Comparison of ENCODE assay signal across 2 cellular contexts in the genomic region with DNA sequence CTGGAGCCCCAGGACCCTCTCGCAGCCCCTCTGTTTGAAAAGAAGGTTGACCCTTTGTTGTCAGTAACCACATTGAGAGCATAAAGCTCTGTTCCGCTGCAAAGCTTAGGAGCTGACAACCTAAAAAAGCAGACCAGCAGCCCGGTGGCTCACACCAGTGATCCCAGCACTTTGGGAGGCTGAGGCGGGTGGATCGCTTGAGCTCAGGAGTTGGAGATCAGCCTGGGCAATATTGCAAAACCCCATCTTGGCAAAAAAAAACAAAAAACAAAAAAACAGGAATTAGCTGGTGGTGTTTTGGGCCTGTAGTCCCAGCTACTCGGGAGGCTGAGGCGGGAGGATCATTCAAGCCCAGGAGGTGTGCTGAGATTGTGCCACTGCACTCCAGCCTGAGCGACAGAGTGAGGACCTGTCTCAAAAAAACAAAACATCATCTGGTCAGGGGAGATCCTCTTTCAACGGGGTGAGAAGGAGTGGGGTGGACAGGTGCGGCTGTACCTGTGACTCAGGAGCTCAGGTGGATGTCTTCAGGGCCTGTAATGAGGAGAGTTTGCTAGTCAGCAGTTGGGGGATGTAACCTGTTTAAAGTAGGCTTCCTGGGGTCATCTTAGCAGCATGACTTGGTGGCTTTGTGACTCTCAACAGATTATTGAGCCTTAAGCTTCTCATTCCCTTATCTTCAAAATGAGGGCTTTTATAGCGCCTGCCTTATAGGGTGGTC.
TF ChIP-seq lines count a peak whose summit lies in the region.

No MANE protein-coding gene starts in this region.

TF ChIP-seq in GM12878, 131 proteins besides CTCF, POLR2A, EP300 and RAD21:
- TF ChIP-seq, protein P1, sequence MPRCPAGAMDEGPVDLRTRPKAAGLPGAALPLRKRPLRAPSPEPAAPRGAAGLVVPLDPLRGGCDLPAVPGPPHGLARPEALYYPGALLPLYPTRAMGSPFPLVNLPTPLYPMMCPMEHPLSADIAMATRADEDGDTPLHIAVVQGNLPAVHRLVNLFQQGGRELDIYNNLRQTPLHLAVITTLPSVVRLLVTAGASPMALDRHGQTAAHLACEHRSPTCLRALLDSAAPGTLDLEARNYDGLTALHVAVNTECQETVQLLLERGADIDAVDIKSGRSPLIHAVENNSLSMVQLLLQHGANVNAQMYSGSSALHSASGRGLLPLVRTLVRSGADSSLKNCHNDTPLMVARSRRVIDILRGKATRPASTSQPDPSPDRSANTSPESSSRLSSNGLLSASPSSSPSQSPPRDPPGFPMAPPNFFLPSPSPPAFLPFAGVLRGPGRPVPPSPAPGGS (IDR thresholded peaks at IDR 0.05; ENCODE audit: borderline replicate concordance, insufficient read depth, low read depth, low read length, poor library complexity, severe bottlenecking), result peak; percentile 50
- no peak for TF ChIP-seq POLR2AphosphoS2 (IDR thresholded peaks at IDR 0.05; ENCODE audit: low read depth, low read length)

TF ChIP-seq in HepG2, 621 proteins besides CTCF, POLR2A, EP300 and RAD21:
- TF ChIP-seq ARID2 (CRISPR knock-in tag; IDR thresholded peaks at IDR 0.05; ENCODE audit: borderline replicate concordance) (no peak), MAFG (CRISPR knock-in tag; IDR thresholded peaks at IDR 0.05) (no peak), POLR2G (IDR thresholded peaks at IDR 0.05; ENCODE audit: low read depth, low read length) (0 out of 2 replicates have a peak, but pooled peaks have one; percentile 41), ZNF773 (CRISPR knock-in tag; IDR thresholded peaks at IDR 0.05; ENCODE audit: borderline replicate concordance) (no peak), MAFK (conservative IDR thresholded peaks at IDR 0.05 in 1 of 2, IDR thresholded peaks at IDR 0.05 in 1 of 2; ENCODE audit: low read length in 2 of 2) (no peak), CENPT (CRISPR knock-in tag; IDR thresholded peaks at IDR 0.05; ENCODE audit: low read depth) (no peak), CEBPG (CRISPR knock-in tag; IDR thresholded peaks at IDR 0.05) (no peak), ZNF772 (CRISPR knock-in tag; IDR thresholded peaks at IDR 0.05) (no peak), ZNF841 (CRISPR knock-in tag; IDR thresholded peaks at IDR 0.05; ENCODE audit: borderline replicate concordance) (no peak), ZNF788 (CRISPR knock-in tag; IDR thresholded peaks at IDR 0.05; ENCODE audit: borderline replicate concordance) (0 out of 2 replicates have a peak, but pooled peaks have one; percentile 46), MXI1 (IDR thresholded peaks at IDR 0.05; ENCODE audit: borderline replicate concordance, low read depth, low read length) (no peak)
- TF ChIP-seq, protein P2, sequence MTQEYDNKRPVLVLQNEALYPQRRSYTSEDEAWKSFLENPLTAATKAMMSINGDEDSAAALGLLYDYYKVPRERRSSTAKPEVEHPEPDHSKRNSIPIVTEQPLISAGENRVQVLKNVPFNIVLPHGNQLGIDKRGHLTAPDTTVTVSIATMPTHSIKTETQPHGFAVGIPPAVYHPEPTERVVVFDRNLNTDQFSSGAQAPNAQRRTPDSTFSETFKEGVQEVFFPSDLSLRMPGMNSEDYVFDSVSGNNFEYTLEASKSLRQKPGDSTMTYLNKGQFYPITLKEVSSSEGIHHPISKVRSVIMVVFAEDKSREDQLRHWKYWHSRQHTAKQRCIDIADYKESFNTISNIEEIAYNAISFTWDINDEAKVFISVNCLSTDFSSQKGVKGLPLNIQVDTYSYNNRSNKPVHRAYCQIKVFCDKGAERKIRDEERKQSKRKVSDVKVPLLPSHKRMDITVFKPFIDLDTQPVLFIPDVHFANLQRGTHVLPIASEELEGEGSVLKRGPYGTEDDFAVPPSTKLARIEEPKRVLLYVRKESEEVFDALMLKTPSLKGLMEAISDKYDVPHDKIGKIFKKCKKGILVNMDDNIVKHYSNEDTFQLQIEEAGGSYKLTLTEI (CRISPR knock-in tag; conservative IDR thresholded peaks at IDR 0.05), result no peak
- TF ChIP-seq, protein P3, sequence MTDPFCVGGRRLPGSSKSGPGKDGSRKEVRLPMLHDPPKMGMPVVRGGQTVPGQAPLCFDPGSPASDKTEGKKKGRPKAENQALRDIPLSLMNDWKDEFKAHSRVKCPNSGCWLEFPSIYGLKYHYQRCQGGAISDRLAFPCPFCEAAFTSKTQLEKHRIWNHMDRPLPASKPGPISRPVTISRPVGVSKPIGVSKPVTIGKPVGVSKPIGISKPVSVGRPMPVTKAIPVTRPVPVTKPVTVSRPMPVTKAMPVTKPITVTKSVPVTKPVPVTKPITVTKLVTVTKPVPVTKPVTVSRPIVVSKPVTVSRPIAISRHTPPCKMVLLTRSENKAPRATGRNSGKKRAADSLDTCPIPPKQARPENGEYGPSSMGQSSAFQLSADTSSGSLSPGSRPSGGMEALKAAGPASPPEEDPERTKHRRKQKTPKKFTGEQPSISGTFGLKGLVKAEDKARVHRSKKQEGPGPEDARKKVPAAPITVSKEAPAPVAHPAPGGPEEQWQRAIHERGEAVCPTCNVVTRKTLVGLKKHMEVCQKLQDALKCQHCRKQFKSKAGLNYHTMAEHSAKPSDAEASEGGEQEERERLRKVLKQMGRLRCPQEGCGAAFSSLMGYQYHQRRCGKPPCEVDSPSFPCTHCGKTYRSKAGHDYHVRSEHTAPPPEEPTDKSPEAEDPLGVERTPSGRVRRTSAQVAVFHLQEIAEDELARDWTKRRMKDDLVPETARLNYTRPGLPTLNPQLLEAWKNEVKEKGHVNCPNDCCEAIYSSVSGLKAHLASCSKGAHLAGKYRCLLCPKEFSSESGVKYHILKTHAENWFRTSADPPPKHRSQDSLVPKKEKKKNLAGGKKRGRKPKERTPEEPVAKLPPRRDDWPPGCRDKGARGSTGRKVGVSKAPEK (CRISPR knock-in tag; IDR thresholded peaks at IDR 0.05; ENCODE audit: borderline replicate concordance), result no peak
- TF ChIP-seq, protein P4, sequence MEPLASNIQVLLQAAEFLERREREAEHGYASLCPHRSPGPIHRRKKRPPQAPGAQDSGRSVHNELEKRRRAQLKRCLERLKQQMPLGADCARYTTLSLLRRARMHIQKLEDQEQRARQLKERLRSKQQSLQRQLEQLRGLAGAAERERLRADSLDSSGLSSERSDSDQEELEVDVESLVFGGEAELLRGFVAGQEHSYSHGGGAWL (CRISPR knock-in tag; IDR thresholded peaks at IDR 0.05), result 0 out of 2 replicates have a peak, but pooled peaks have one; percentile 24
- TF ChIP-seq, protein P5, sequence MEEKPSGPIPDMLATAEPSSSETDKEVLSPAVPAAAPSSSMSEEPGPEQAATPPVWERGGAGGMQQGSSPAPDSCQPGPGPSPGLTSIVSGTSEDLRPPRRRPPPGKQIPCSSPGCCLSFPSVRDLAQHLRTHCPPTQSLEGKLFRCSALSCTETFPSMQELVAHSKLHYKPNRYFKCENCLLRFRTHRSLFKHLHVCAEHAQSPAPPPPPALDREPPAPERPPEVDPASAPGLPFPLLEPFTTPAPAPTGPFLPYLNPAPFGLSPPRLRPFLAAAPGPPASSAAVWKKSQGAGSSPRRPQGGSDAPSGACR (CRISPR knock-in tag; IDR thresholded peaks at IDR 0.05), result no peak
- TF ChIP-seq, protein P6, sequence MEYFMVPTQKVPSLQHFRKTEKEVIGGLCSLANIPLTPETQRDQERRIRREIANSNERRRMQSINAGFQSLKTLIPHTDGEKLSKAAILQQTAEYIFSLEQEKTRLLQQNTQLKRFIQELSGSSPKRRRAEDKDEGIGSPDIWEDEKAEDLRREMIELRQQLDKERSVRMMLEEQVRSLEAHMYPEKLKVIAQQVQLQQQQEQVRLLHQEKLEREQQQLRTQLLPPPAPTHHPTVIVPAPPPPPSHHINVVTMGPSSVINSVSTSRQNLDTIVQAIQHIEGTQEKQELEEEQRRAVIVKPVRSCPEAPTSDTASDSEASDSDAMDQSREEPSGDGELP (IDR thresholded peaks at IDR 0.05; ENCODE audit: borderline replicate concordance, low read depth), result no peak
